Comparison of ENCODE assay signal across 1 cellular context in genomic region chr19:55060287-55060686, GRCh38.
TF ChIP-seq lines count a peak whose summit lies in the region.
"Not testable (repeated sequence)": the region's sequence is repeated elsewhere in the genome, so short reads cannot be mapped to it uniquely, and the experiment has no call there.

No MANE protein-coding gene starts in this region.

TF ChIP-seq in K562, 482 proteins besides CTCF, POLR2A, EP300 and RAD21:
- TF ChIP-seq, protein P1, sequence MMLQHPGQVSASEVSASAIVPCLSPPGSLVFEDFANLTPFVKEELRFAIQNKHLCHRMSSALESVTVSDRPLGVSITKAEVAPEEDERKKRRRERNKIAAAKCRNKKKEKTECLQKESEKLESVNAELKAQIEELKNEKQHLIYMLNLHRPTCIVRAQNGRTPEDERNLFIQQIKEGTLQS (IDR thresholded peaks at IDR 0.05) = 0 out of 2 replicates have a peak, but pooled peaks have one; percentile 19
- TF ChIP-seq, protein P1 (CRISPR knock-in tag; conservative IDR thresholded peaks at IDR 0.05) = not testable (repeated sequence)
- TF ChIP-seq ZNF316 (IDR thresholded peaks at IDR 0.05) (peak; percentile 38; the same call in 1 of the 2 replicates), NFE2 (IDR thresholded peaks at IDR 0.05; ENCODE audit: low read depth) (peak; percentile 51; the same call in 1 of the 2 replicates), POLR2G (IDR thresholded peaks at IDR 0.05; ENCODE audit: low read depth, low read length) (peak; percentile 34; the same call in 1 of the 2 replicates), JUND (IDR thresholded peaks at IDR 0.05; ENCODE audit: borderline replicate concordance, low read depth, low read length) (peak; percentile 55; the same call in 1 of the 2 replicates), JUND (tag; IDR thresholded peaks at IDR 0.05; ENCODE audit: borderline replicate concordance, low read depth, low read length) (peak; percentile 36; the same call in 1 of the 3 replicates), C11orf30 (IDR thresholded peaks at IDR 0.05; ENCODE audit: low read depth) (0 out of 2 replicates have a peak, but pooled peaks have one; percentile 8), CREM (IDR thresholded peaks at IDR 0.05; ENCODE audit: low read depth) (peak; percentile 52), ATF7 (IDR thresholded peaks at IDR 0.05) (peak; percentile 62), MAFG (tag; conservative IDR thresholded peaks at IDR 0.05) (peak; percentile 33; the same call in 1 of the 2 replicates)
TF ChIP-seq in K562: peak in this region for 9; not testable (repeated sequence) for 473.
